Comparison of ENCODE assay signal across 19 cellular contexts in genomic region chr11:112440518-112440917, GRCh38.
DNase-seq lines count a peak whose midpoint lies in the region; ATAC-seq and TF ChIP-seq lines count a peak whose summit lies in the region.
"Had no signal": no experiment of that assay in that cellular context is flagged by ENCODE, and none has a peak within 500 bp of the region (broad histone marks: within the 10 kb centered on the region; RNA-seq: fewer than 3 reads in every experiment).

No MANE protein-coding gene starts in this region.

- H3K4me1 ChIP-seq in colonic mucosa (no peaks in the 10 kb centered on the region), stomach (no peaks in the 10 kb centered on the region)
- H3K4me1 ChIP-seq: SJSA1 had no signal

- no peak overlapping the region for H3K9ac ChIP-seq in colonic mucosa (ENCODE audit: low read depth in 2 of 2, low read length in 2 of 2)

- TF ChIP-seq EP300 in stomach (IDR thresholded peaks at IDR 0.05) = no peak

- TF ChIP-seq CTCF in AG09309 (IDR thresholded peaks at IDR 0.05; ENCODE audit: control insufficient read depth, insufficient read depth, low read depth, low read length, missing control alignments) (peak; percentile 4), GM12873 (IDR thresholded peaks at IDR 0.05; ENCODE audit: insufficient read depth, low read depth, low read length, missing control alignments) (peak; percentile 38), WTC11 (IDR thresholded peaks at IDR 0.05) (peak; percentile 67), colonic mucosa (IDR thresholded peaks at IDR 0.05) (no peak), stomach (IDR thresholded peaks at IDR 0.05) (no peak)

- no peaks in the 10 kb centered on the region for H3K36me3 ChIP-seq in colonic mucosa
- H3K36me3 ChIP-seq in stomach = no peaks in the 10 kb centered on the region
- H3K36me3 ChIP-seq: SJSA1 had no signal

- WGBS in stomach, 5 donors = 59 to 88% (median 75%) methylated on average over 1 of the region's 1 CpG

- H3K9me3 ChIP-seq in colonic mucosa (no peaks in the 10 kb centered on the region), stomach (peaks cover 0 to 36% (median 19%) of the 10 kb centered on the region in 4 donors)
- H3K9me3 ChIP-seq: SJSA1 had no signal

- ATAC-seq in WTC11 (peak; percentile 96), HG03139 (IDR thresholded peaks at IDR 0.05; ENCODE audit: unreplicated experiment) (no peak)

- DNase-seq in AG09309 (ENCODE audit: low read depth) (no peak), WTC11 (ENCODE audit: low spot score) (peak; percentile 62), iPS-NIHi7 (ENCODE audit: extremely low spot score) (peak; percentile 70), colonic mucosa (no peak), stomach (no peak)
- no peak for DNase-seq in stimulated activated CD8-positive, alpha-beta memory T cell treated with anti-CD3 and anti-CD28 coated beads, Interleukin-4, amount 100 ng/mL, for 48 hours
- DNase-seq: activated CD4-positive, alpha-beta T cell treated with anti-CD3 and anti-CD28 coated beads, Interleukin-2, amount 10 ng/mL, durations not matched to agents 7 days and 5 days; activated T-cell treated with anti-CD3 and anti-CD28 coated beads, Interleukin-2, amount 50 U/mL, for 1 hour; DMS79 treated with DMSO at 0.1 percent for 48 hours; kidney; NCI-H1092 treated with DMSO at 0.1 percent for 48 hours; NCI-H2171 treated with DMSO at 0.1 percent for 48 hours; stimulated activated naive CD4-positive, alpha-beta T cell treated with Interleukin-2 at 50 U/mL for 16 hours had no signal

- intact Hi-C loops in colonic mucosa (cut with DNase I) = no loop called here
- intact Hi-C loops in stomach (cut with DNase I; ENCODE audit: low total_unique reads) = no loop called here

- peaks cover 4% of the 10 kb centered on the region for H3K4me1 Mint-ChIP-seq in WTC11
- H3K4me1 Mint-ChIP-seq: activated CD4-positive, alpha-beta T cell treated with anti-CD3 and anti-CD28 coated beads, Interleukin-2, amount 10 ng/mL, durations not matched to agents 7 days and 5 days; B cell; central memory CD8-positive, alpha-beta T cell had no signal

- peaks cover 10% of the 10 kb centered on the region for H3K36me3 Mint-ChIP-seq in WTC11

- CTCF ChIA-PET in WTC11 (lab: Charles Lee) = interaction anchor here (0.6 to 2.7 kb wide), 36 partner anchors 9 to 849 kb away, joined by 3 to 50 read pairs (median 4); no protein-coding TSS in a partner anchor

- POLR2A ChIA-PET in WTC11 (lab: Charles Lee) = no interaction called here

- H3K27ac ChIP-seq in colonic mucosa (no peak overlapping the region), stomach (no peak overlapping the region)
- H3K27ac ChIP-seq: SJSA1, skin epidermis had no signal

- peaks cover 4% of the 10 kb centered on the region for H3K27me3 Mint-ChIP-seq in WTC11 (ENCODE audit: low read depth)
- H3K27me3 Mint-ChIP-seq: B cell had no signal

- no peak overlapping the region for H3K27ac Mint-ChIP-seq in WTC11
- H3K27ac Mint-ChIP-seq: activated CD4-positive, alpha-beta T cell treated with anti-CD3 and anti-CD28 coated beads, Interleukin-2, amount 10 ng/mL, durations not matched to agents 7 days and 5 days; B cell had no signal

- no peak overlapping the region for H3K4me3 ChIP-seq in AG09309 (ENCODE audit: control insufficient read depth, low read depth, low read length)
- no peak overlapping the region for H3K4me3 ChIP-seq in colonic mucosa
- no peak overlapping the region for H3K4me3 ChIP-seq in stomach
- H3K4me3 ChIP-seq: SJSA1, skin epidermis had no signal

- no peak for TF ChIP-seq POLR2A in stomach (IDR thresholded peaks at IDR 0.05)

- H3K4me3 Mint-ChIP-seq in WTC11 = no peak overlapping the region
- H3K4me3 Mint-ChIP-seq: activated CD4-positive, alpha-beta T cell treated with anti-CD3 and anti-CD28 coated beads, Interleukin-2, amount 10 ng/mL, durations not matched to agents 7 days and 5 days; B cell; central memory CD8-positive, alpha-beta T cell had no signal

- H3K9me3 Mint-ChIP-seq in WTC11 = peaks cover 36% of the 10 kb centered on the region

- H3K27me3 ChIP-seq in colonic mucosa (no peaks in the 10 kb centered on the region), stomach (no peaks in the 10 kb centered on the region)
- H3K27me3 ChIP-seq: SJSA1 had no signal

TF ChIP-seq in WTC11, 78 proteins besides CTCF, POLR2A, EP300 and RAD21:
- TF ChIP-seq, protein P1, sequence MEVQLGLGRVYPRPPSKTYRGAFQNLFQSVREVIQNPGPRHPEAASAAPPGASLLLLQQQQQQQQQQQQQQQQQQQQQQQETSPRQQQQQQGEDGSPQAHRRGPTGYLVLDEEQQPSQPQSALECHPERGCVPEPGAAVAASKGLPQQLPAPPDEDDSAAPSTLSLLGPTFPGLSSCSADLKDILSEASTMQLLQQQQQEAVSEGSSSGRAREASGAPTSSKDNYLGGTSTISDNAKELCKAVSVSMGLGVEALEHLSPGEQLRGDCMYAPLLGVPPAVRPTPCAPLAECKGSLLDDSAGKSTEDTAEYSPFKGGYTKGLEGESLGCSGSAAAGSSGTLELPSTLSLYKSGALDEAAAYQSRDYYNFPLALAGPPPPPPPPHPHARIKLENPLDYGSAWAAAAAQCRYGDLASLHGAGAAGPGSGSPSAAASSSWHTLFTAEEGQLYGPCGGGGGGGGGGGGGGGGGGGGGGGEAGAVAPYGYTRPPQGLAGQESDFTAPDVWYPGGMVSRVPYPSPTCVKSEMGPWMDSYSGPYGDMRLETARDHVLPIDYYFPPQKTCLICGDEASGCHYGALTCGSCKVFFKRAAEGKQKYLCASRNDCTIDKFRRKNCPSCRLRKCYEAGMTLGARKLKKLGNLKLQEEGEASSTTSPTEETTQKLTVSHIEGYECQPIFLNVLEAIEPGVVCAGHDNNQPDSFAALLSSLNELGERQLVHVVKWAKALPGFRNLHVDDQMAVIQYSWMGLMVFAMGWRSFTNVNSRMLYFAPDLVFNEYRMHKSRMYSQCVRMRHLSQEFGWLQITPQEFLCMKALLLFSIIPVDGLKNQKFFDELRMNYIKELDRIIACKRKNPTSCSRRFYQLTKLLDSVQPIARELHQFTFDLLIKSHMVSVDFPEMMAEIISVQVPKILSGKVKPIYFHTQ (CRISPR knock-in tag; IDR thresholded peaks at IDR 0.05) = no peak
- TF ChIP-seq MXD4 (CRISPR knock-in tag; IDR thresholded peaks at IDR 0.05; ENCODE audit: borderline replicate concordance) (no peak), NFATC4 (CRISPR knock-in tag; IDR thresholded peaks at IDR 0.05) (no peak), ARID4B (CRISPR knock-in tag; IDR thresholded peaks at IDR 0.05; ENCODE audit: borderline replicate concordance) (no peak), ZNF317 (CRISPR knock-in tag; IDR thresholded peaks at IDR 0.05; ENCODE audit: borderline replicate concordance, low read depth) (no peak), MAX (CRISPR knock-in tag; IDR thresholded peaks at IDR 0.05) (no peak), MLX (CRISPR knock-in tag; IDR thresholded peaks at IDR 0.05) (no peak), RORB (CRISPR knock-in tag; IDR thresholded peaks at IDR 0.05) (no peak), ZNF121 (CRISPR knock-in tag; IDR thresholded peaks at IDR 0.05) (no peak)
- TF ChIP-seq, protein P2, sequence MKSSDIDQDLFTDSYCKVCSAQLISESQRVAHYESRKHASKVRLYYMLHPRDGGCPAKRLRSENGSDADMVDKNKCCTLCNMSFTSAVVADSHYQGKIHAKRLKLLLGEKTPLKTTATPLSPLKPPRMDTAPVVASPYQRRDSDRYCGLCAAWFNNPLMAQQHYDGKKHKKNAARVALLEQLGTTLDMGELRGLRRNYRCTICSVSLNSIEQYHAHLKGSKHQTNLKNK (CRISPR knock-in tag; IDR thresholded peaks at IDR 0.05) = no peak

Comparison
In these comparisons a context has a peak if more than half of its experiments do, and no peak if none do; other contexts are left out.
1. DNase-seq: peak in WTC11 (single experiment) and iPS-NIHi7 (single experiment); none in AG09309 (single experiment), colonic mucosa (single experiment), stomach (single experiment) and stimulated activated CD8-positive, alpha-beta memory T cell treated with anti-CD3 and anti-CD28 coated beads, Interleukin-4, amount 100 ng/mL, for 48 hours (single experiment).
2. CTCF ChIP-seq: peak in AG09309 (single experiment), GM12873 (single experiment) and WTC11 (single experiment); none in colonic mucosa (single experiment) and stomach (0 of 7).